8 cellular contexts compared by ENCODE assay signal in the genomic region with DNA sequence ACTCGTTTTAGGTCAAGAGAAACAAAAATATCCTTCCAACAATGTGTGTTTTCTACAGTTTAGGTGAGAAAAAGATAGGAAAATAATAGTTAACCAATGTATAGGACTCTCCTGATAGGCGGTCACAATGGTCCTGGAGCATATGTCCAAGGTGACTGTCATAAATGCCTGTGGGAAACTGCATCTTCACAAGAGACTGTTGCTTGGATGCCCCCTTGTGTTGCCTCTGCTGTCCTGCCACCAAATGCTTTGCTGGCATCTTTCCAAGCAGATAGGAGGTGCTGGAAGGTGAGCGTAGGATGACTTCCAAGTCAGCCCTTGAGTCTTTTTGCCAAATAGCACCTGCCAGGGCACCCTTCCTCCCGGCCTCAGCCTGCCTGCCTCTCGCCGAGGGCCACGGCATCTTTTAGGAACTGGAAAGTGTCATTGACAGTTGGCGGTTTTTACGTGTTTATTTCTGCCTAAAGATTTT. TPM values are rescaled to one million over a fixed set of nuclear protein-coding genes. Genes with fewer than 3 reads are reported as not detected.
A peak's percentile ranks its signal among the peaks of the same experiment; 100 is the strongest.
DNase-seq lines count a peak whose midpoint lies in the region; ATAC-seq and TF ChIP-seq lines count a peak whose summit lies in the region.

No MANE protein-coding gene starts in this region.

- 88% methylated on average over 9 of the region's 9 CpGs for WGBS in smooth muscle cell (ENCODE audit: low lambda C conversion rate)

- BruUV-seq in OCI-LY7 (replicated peaks; lab: Mats Ljungman, UMichigan): no TSS peak

- H3K4me2 ChIP-seq in OCI-LY7 (ENCODE audit: low read length): peak overlapping the region; percentile 59
- H3K4me2 ChIP-seq in smooth muscle cell: peak overlapping the region; percentile 76

- H4K20me1 ChIP-seq in OCI-LY7 (ENCODE audit: insufficient read depth, low read length) (no peaks in the 10 kb centered on the region), smooth muscle cell (ENCODE audit: low read depth) (peaks cover 7% of the 10 kb centered on the region)

- no peaks in the 10 kb centered on the region for H3K4me1 ChIP-seq in HAP-1
- peaks cover 17% of the 10 kb centered on the region for H3K4me1 ChIP-seq in OCI-LY7 (ENCODE audit: insufficient read depth, low read length, poor library complexity, severe bottlenecking)
- H3K4me1 ChIP-seq in cardiac muscle cell (ENCODE audit: low read depth): no peaks in the 10 kb centered on the region
- H3K4me1 ChIP-seq in smooth muscle cell (ENCODE audit: low read depth): no peaks in the 10 kb centered on the region

- ATAC-seq in GM19467 (IDR thresholded peaks at IDR 0.05; ENCODE audit: unreplicated experiment) (no peak), sciatic nerve (no peak)

- H3K27ac ChIP-seq in OCI-LY7 (ENCODE audit: low read depth, low read length, poor library complexity, severe bottlenecking) (no peak overlapping the region), cardiac muscle cell (no peak overlapping the region), smooth muscle cell (ENCODE audit: low read depth) (no peak overlapping the region)

- H3K9me2 ChIP-seq in OCI-LY7 (ENCODE audit: insufficient read depth, low read length): no peaks in the 10 kb centered on the region

- intact Hi-C loops in OCI-LY7 (cut with micrococcal nuclease; ENCODE audit: unreplicated experiment): no loop called here
- intact Hi-C loops in sciatic nerve (cut with DNase I): no loop called here

- POLR2A ChIA-PET in OCI-LY7 (lab: Charles Lee): interaction anchor here (0.6 kb wide), 1 partner anchor 17 kb away, joined by 3 read pairs; no protein-coding TSS in a partner anchor

- H3K9me3 ChIP-seq in HAP-1 (no peaks in the 10 kb centered on the region), OCI-LY7 (ENCODE audit: low read length) (no peaks in the 10 kb centered on the region), cardiac muscle cell (ENCODE audit: low read depth) (no peaks in the 10 kb centered on the region), smooth muscle cell (replicated peaks; ENCODE audit: low read depth) (no peaks in the 10 kb centered on the region)

- H3K79me2 ChIP-seq in OCI-LY7 (ENCODE audit: insufficient read depth, low read depth, low read length): no peaks in the 10 kb centered on the region
- no peaks in the 10 kb centered on the region for H3K79me2 ChIP-seq in smooth muscle cell (ENCODE audit: low read depth)

- H3K36me3 ChIP-seq in HAP-1 (replicated peaks): peaks cover 40% of the 10 kb centered on the region
- H3K36me3 ChIP-seq in OCI-LY7 (ENCODE audit: insufficient read depth, low read length): no peaks in the 10 kb centered on the region
- peaks cover 5% of the 10 kb centered on the region for H3K36me3 ChIP-seq in cardiac muscle cell
- no peaks in the 10 kb centered on the region for H3K36me3 ChIP-seq in smooth muscle cell (ENCODE audit: low read depth)

- H3K27me3 ChIP-seq in HAP-1 (ENCODE audit: low read depth): no peaks in the 10 kb centered on the region
- H3K27me3 ChIP-seq in cardiac muscle cell: no peaks in the 10 kb centered on the region
- no peaks in the 10 kb centered on the region for H3K27me3 ChIP-seq in smooth muscle cell (ENCODE audit: low read depth)

- H2AFZ ChIP-seq in OCI-LY7 (ENCODE audit: low read length) (no peak overlapping the region), smooth muscle cell (ENCODE audit: low read depth) (no peak overlapping the region)

- in situ Hi-C loops in HAP-1 (cut with MboI; ENCODE audit: low sequenced_read_pairs): loop anchor here (25.0 kb wide), 1 partner anchor 453 kb away; no protein-coding TSS in a partner anchor

- CTCF ChIA-PET in OCI-LY7 (lab: Charles Lee; ENCODE audit: unreplicated experiment): interaction anchor here (0.6 kb wide), 1 partner anchor 416 kb away, joined by 3 read pairs; no protein-coding TSS in a partner anchor

- peaks cover 27% of the 10 kb centered on the region for H3F3A ChIP-seq in smooth muscle cell (ENCODE audit: low read depth)

- H3K4me3 ChIP-seq in HAP-1 (no peak overlapping the region), OCI-LY7 (ENCODE audit: low read depth, low read length, poor library complexity, severe bottlenecking) (peak overlapping the region; percentile 55), cardiac muscle cell (no peak overlapping the region), smooth muscle cell (no peak overlapping the region)

- H3K9ac ChIP-seq in smooth muscle cell (ENCODE audit: low read depth): no peak overlapping the region

- DNase-seq in Ammon's horn (ENCODE audit: low spot score) (peak; percentile 60), HAP-1 (ENCODE audit: low spot score in 2 of 2) (peak; percentile 29 to 64), OCI-LY7 (ENCODE audit: low spot score) (peak; percentile 76), cardiac muscle cell (ENCODE audit: low read depth in 1 of 2, low spot score in 1 of 2) (peak; percentile 38 to 74), smooth muscle cell (lab: John Stamatoyannopoulos, UW; ENCODE audit: unreplicated experiment) (no peak), sciatic nerve (ENCODE audit: low spot score) (no peak)
- peak; percentile 53 for DNase-seq in activated effector memory CD4-positive, alpha-beta T cell treated with Interleukin-2 at 50 U/mL for 16 hours

- TF ChIP-seq CTCF in OCI-LY7 (conservative IDR thresholded peaks at IDR 0.05; ENCODE audit: low read length) (peak; percentile 87), cardiac muscle cell (IDR thresholded peaks at IDR 0.05; ENCODE audit: low read depth, low read length) (peak; percentile 42), smooth muscle cell (IDR thresholded peaks at IDR 0.05; ENCODE audit: borderline replicate concordance, insufficient read depth, poor library complexity, severe bottlenecking) (peak; percentile 40)

RNA-seq across cellular contexts. Expression of a gene that starts 24.1 kb away (rescaled TPM):
- 35.5 and 35.9 TPM in 2 replicates for total RNA-seq in OCI-LY7 (2014; rRNA removed; shearing (Covaris generic))
- total RNA-seq in OCI-LY7 (2022) (54.9 and 59.4 TPM in 2 replicates), cardiac muscle cell (15.7 and 37.5 TPM in 2 replicates), smooth muscle cell (24.7 and 31.7 TPM in 2 replicates), sciatic nerve (66.0 TPM)
- polyA plus RNA-seq in cardiac muscle cell (32.8 and 37.4 TPM in 2 replicates), smooth muscle cell (12.9 and 15.8 TPM in 2 replicates)

Comparison
In these comparisons a context has a peak if more than half of its experiments do, and no peak if none do; other contexts are left out.
1. DNase-seq: peak in Ammon's horn (single experiment), HAP-1 (2 of 2), OCI-LY7 (single experiment), activated effector memory CD4-positive, alpha-beta T cell treated with Interleukin-2 at 50 U/mL for 16 hours (single experiment) and cardiac muscle cell (2 of 2); none in smooth muscle cell (single experiment) and sciatic nerve (single experiment).
2. Peak in every context shown above with its lines, with median percentiles within 50 percentile points of each other: CTCF ChIP-seq.